ENCODE assay signal across 8 cellular contexts in the genomic region with DNA sequence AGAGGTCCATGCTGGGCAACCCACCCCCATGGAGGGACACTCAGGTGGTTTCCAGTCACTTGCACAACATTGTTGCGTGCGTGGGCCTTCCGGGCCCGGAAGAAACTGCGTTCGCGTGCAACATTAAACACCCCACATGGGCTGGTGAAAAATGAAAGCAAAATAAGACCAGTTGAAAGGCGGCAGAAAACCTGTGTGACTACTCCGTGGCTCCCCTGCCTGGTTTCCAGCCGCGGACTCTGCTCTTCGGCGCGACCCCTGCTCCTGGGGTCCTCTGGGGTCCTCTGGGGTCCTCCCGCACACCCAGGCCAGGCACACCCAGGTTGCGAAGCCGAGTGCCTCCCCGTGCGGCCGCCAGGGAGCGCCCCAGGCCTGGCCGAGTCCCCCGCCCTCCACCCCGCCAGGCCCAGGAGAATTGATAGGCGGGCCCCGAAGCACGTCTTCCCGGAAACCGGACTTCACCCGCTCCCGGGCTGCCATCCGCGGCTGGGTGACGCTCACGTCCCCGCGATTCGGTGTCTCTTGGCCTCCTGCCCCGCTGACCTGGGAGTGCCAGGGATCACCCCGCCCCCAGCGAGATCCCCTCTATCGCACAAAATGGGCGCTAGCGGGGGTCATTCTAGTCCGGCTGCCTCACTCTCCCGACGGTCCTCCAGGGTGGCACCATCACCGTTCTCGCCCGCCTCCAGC. TPM values are rescaled to one million over a fixed set of nuclear protein-coding genes. Genes with fewer than 3 reads are reported as not detected.
DNase-seq lines count a peak whose midpoint lies in the region; ATAC-seq, FAIRE-seq and TF ChIP-seq lines count a peak whose summit lies in the region.

No MANE protein-coding gene starts in this region.

- intact Hi-C loops in heart right ventricle (cut with DNase I) (loop anchor here in 1 of 10 donors (5.0 kb wide), 1 partner anchor 46 kb away; no protein-coding TSS in a partner anchor), spleen (cut with DNase I; ENCODE audit: low total_unique reads) (no loop called here)

- peak overlapping the region; percentile 75 for H3K4me2 ChIP-seq in OCI-LY3 (ENCODE audit: low read length)

- H2AFZ ChIP-seq in OCI-LY3 (ENCODE audit: low read depth, low read length) = peak overlapping the region; percentile 75; the same call in 1 of the 2 replicates

- H3K4me3 ChIP-seq in OCI-LY3 (ENCODE audit: low read length) (peak overlapping the region; percentile 77), heart right ventricle (peak overlapping the region; percentile 21 to 59 (median 48)), spleen (peak overlapping the region in 7 of 8 donors; percentile 28 to 71 (median 41))

- peak overlapping the region; percentile 67 for H3K9ac ChIP-seq in OCI-LY3 (ENCODE audit: low read length)

- TF ChIP-seq CTCF in OCI-LY3 (IDR thresholded peaks at IDR 0.05; ENCODE audit: low read depth, low read length) (peak; percentile 42), heart right ventricle (IDR thresholded peaks at IDR 0.05) (peak; percentile 56 to 83 (median 73)), spleen (IDR thresholded peaks at IDR 0.05 in 8 of 11, conservative IDR thresholded peaks at IDR 0.05 in 3 of 11) (peak; percentile 59 to 89 (median 80))

- H3K27ac ChIP-seq in OCI-LY3 (ENCODE audit: low read length) (peak overlapping the region; percentile 23; the same call in 1 of the 2 replicates), heart right ventricle (peak overlapping the region in 8 of 10 donors; percentile 58 to 90 (median 71)), spleen (peak overlapping the region in 7 of 8 donors; percentile 77 to 90 (median 84))

- 36 to 47% methylated on average over 50 of the region's 50 CpGs for WGBS in heart right ventricle, 2 donors
- 17 to 46% (median 25%) methylated on average over 44 to 50 of the region's 50 CpGs for WGBS in spleen, 5 donors

- no peaks in the 10 kb centered on the region for H4K20me1 ChIP-seq in OCI-LY3 (ENCODE audit: insufficient read depth, low read length)

- no peak for TF ChIP-seq POLR2A in spleen (IDR thresholded peaks at IDR 0.05)

- H3K4me1 ChIP-seq in OCI-LY3 (ENCODE audit: low read length) (peaks cover 24% of the 10 kb centered on the region), heart right ventricle (peaks cover 0 to 37% (median 18%) of the 10 kb centered on the region in 9 donors), spleen (peaks cover 0 to 56% (median 19%) of the 10 kb centered on the region in 6 donors)

- no peaks in the 10 kb centered on the region for H3K79me2 ChIP-seq in OCI-LY3 (ENCODE audit: low read length)

- H3K27me3 ChIP-seq in OCI-LY3 (ENCODE audit: low read depth, low read length) (no peaks in the 10 kb centered on the region), heart right ventricle (no peaks in the 10 kb centered on the region), spleen (replicated peaks in 1 of 7) (no peaks in the 10 kb centered on the region)

- DNase-seq in activated gamma-delta T cell treated with anti-CD3 and anti-CD28 coated beads, Interleukin-2, amount 50 U/mL, for 16 hours (ENCODE audit: low read depth) = peak; percentile 52
- DNase-seq in heart right ventricle = peak; percentile 70 to 82
- peak; percentile 96 for DNase-seq in spleen
- DNase-seq in RCC 7860 (ENCODE audit: low spot score) = no peak
- no peak for DNase-seq in GDM1 (lab: John Stamatoyannopoulos, UW)

- ATAC-seq in GM18519 (IDR thresholded peaks at IDR 0.05; ENCODE audit: low FRiP score, unreplicated experiment) = peak; percentile 49
- ATAC-seq in HG03039 (IDR thresholded peaks at IDR 0.05; ENCODE audit: unreplicated experiment) = peak; percentile 84
- ATAC-seq in heart right ventricle = peak; percentile 82 to 94 (median 90)

- no peaks in the 10 kb centered on the region for H3K36me3 ChIP-seq in OCI-LY3 (replicated peaks; ENCODE audit: low read depth, low read length)
- no peaks in the 10 kb centered on the region for H3K36me3 ChIP-seq in heart right ventricle
- H3K36me3 ChIP-seq in spleen = no peaks in the 10 kb centered on the region

- H3K9me3 ChIP-seq in OCI-LY3 (ENCODE audit: insufficient read depth, low read length) = no peaks in the 10 kb centered on the region
- H3K9me3 ChIP-seq in heart right ventricle = no peaks in the 10 kb centered on the region
- no peaks in the 10 kb centered on the region for H3K9me3 ChIP-seq in spleen

- no peak for FAIRE-seq in RCC 7860 (lab: Jason Lieb, UNC)

RNA-seq across cellular contexts. Expression of a gene that starts 1.9 kb away (rescaled TPM):
- total RNA-seq in heart right ventricle (not detected), spleen (under 1 TPM in 5 of 7 donors, not detected in 2; 0.11 to 0.46 (median 0.21) TPM)
- polyA plus RNA-seq in heart right ventricle (not detected), spleen (under 1 TPM; 0.08 to 0.11 (median 0.10) TPM)

Comparison
In these comparisons a context has a peak if more than half of its experiments do, and no peak if none do; other contexts are left out.
1. H3K27ac ChIP-seq: peak in every context shown above with its lines; median percentile 84 in spleen; 71 in heart right ventricle; 23 in OCI-LY3.
2. DNase-seq: peak in activated gamma-delta T cell treated with anti-CD3 and anti-CD28 coated beads, Interleukin-2, amount 50 U/mL, for 16 hours (single experiment), heart right ventricle (2 of 2) and spleen (single experiment); none in RCC 7860 (single experiment) and GDM1 (single experiment).
3. Peak in every context shown above with its lines, with median percentiles within 50 percentile points of each other: ATAC-seq, H3K4me3 ChIP-seq and CTCF ChIP-seq.